Comparison of ENCODE assay signal across 8 cellular contexts in genomic region chr5:43017438-43017820, GRCh38. TPM values are rescaled to one million over a fixed set of nuclear protein-coding genes. Genes with fewer than 3 reads are reported as not detected.
DNase-seq lines count a peak whose midpoint lies in the region; ATAC-seq and TF ChIP-seq lines count a peak whose summit lies in the region.

No MANE protein-coding gene starts in this region.

- H3K9ac ChIP-seq in iPS-20b (ENCODE audit: low read depth, low read length): peak overlapping the region; percentile 64; the same call in 1 of the 2 replicates

- peak; percentile 25 for ATAC-seq in GM21447 (IDR thresholded peaks at IDR 0.05; ENCODE audit: unreplicated experiment)
- no peak for ATAC-seq in HG03025 (IDR thresholded peaks at IDR 0.05; ENCODE audit: low FRiP score, unreplicated experiment)

- DNase-seq in AG04450 (ENCODE audit: low read depth, low spot score) (no peak), NCI-H526 (lab: John Stamatoyannopoulos, UW) (peak; percentile 59 to 61), amniotic epithelial cell (ENCODE audit: low read depth) (peak; percentile 35), spleen (peak; percentile 90), UCSD-AML1 (lab: John Stamatoyannopoulos, UW; ENCODE audit: unreplicated experiment) (no peak)

- TF ChIP-seq CTCF in AG04450 (IDR thresholded peaks at IDR 0.05; ENCODE audit: low read depth, low read length) (no peak), spleen (IDR thresholded peaks at IDR 0.05 in 8 of 11, conservative IDR thresholded peaks at IDR 0.05 in 3 of 11) (peak in 4 of 11 experiments; percentile 31 to 56 (median 48))

- peak overlapping the region; percentile 74 for H3K4me3 ChIP-seq in AG04450 (ENCODE audit: low read depth, low read length)
- peak overlapping the region; percentile 76 for H3K4me3 ChIP-seq in iPS-20b (ENCODE audit: low read length)
- H3K4me3 ChIP-seq in spleen: peak overlapping the region; percentile 39 to 78 (median 52)

- CTCF ChIA-PET in AG04450 (lab: Charles Lee): interaction anchor here (0.8 to 3.1 kb wide), 4 partner anchors 9 to 109 kb away, joined by 3 to 8 read pairs (median 4); no protein-coding TSS in a partner anchor

- POLR2A ChIA-PET in AG04450 (lab: Yijun Ruan, JAX): interaction anchor here (0.7 to 3.7 kb wide), 6 partner anchors 8 to 67 kb away, joined by 5 to 16 read pairs (median 7); no protein-coding TSS in a partner anchor

- no peaks in the 10 kb centered on the region; the same call in 1 of the 2 replicates for H3K9me3 ChIP-seq in AG04450 (ENCODE audit: control insufficient read depth, insufficient read depth, low read length)
- H3K9me3 ChIP-seq in iPS-20b (ENCODE audit: insufficient read depth, low read depth, low read length): no peaks in the 10 kb centered on the region
- no peaks in the 10 kb centered on the region for H3K9me3 ChIP-seq in spleen

- no peaks in the 10 kb centered on the region for H3K27me3 ChIP-seq in AG04450 (ENCODE audit: control insufficient read depth, insufficient read depth, low read length)
- peaks cover 73% of the 10 kb centered on the region for H3K27me3 ChIP-seq in iPS-20b (ENCODE audit: insufficient read depth, low read length)
- H3K27me3 ChIP-seq in spleen (replicated peaks in 1 of 7): peaks cover 0 to 4% (median 0%) of the 10 kb centered on the region in 7 donors

- TF ChIP-seq POLR2A in spleen (IDR thresholded peaks at IDR 0.05): no peak

- intact Hi-C loops in spleen (cut with DNase I; ENCODE audit: low total_unique reads): no loop called here

- peaks cover 27% of the 10 kb centered on the region; the same call in 1 of the 2 replicates for H3K4me1 ChIP-seq in iPS-20b (ENCODE audit: insufficient read depth, low read length)
- H3K4me1 ChIP-seq in spleen: peaks cover 16 to 52% (median 35%) of the 10 kb centered on the region in 6 donors

- H3K27ac ChIP-seq in AG04450 (ENCODE audit: low read depth, low read length) (peak overlapping the region; percentile 97), iPS-20b (ENCODE audit: low read length) (no peak overlapping the region), spleen (peak overlapping the region; percentile 97 to 100 (median 99))

- WGBS in spleen, 5 donors: 0 to 3% (median 2%) methylated on average over 13 of the region's 13 CpGs

- H3K36me3 ChIP-seq in iPS-20b (ENCODE audit: insufficient read depth, low read depth, low read length) (no peaks in the 10 kb centered on the region), spleen (no peaks in the 10 kb centered on the region)

RNA-seq across cellular contexts. Expression of gene ANXA2R, which starts 22.7 kb away (rescaled TPM):
- polyA plus RNA-seq in AG04450 (2011; rRNA removed): 3.7 and 4.9 TPM in 2 replicates
- polyA minus RNA-seq in AG04450 (2011; rRNA and poly(A)+ RNA removed): 4.3 and 4.6 TPM in 2 replicates
- 10 to 100 TPM; 10.0 to 27.2 (median 16.4) TPM for total RNA-seq in spleen
- 10 to 100 TPM; 28.9 to 44.5 (median 36.5) TPM for polyA plus RNA-seq in spleen

Comparison
In these comparisons a context has a peak if more than half of its experiments do, and no peak if none do; other contexts are left out.
1. DNase-seq: peak in NCI-H526 (2 of 2), amniotic epithelial cell (single experiment) and spleen (single experiment); none in AG04450 (single experiment) and UCSD-AML1 (single experiment).
2. Peak in every context shown above with its lines, with median percentiles within 50 percentile points of each other: H3K4me3 ChIP-seq.